8 cellular contexts compared by ENCODE assay signal in genomic region chr17:28902819-28903545, GRCh38. TPM values are rescaled to one million over a fixed set of nuclear protein-coding genes. Genes with fewer than 3 reads are reported as not detected.
DNase-seq lines count a peak whose midpoint lies in the region; ATAC-seq and TF ChIP-seq lines count a peak whose summit lies in the region.

DHRS13 (minus strand) TSS chr17:28903079; CDS start chr17:28902944, 135 bp downstream.

- TF ChIP-seq CTCF in C4-2B (conservative IDR thresholded peaks at IDR 0.05) (peak; percentile 100), liver (IDR thresholded peaks at IDR 0.05; ENCODE audit: low read depth, low read length, missing input control) (peak; percentile 82)

- peaks cover 8 to 19% (median 10%) of the 10 kb centered on the region in 4 donors for H3K36me3 ChIP-seq in liver (ENCODE audit: control insufficient read depth in 4 of 4, insufficient read depth in 3 of 4, low read depth in 1 of 4, low read length in 3 of 4)

- no peaks in the 10 kb centered on the region for H3K27me3 ChIP-seq in liver (ENCODE audit: control insufficient read depth in 4 of 4, insufficient read depth in 4 of 4, low read length in 3 of 4)

- no peaks in the 10 kb centered on the region for H3K9me3 ChIP-seq in liver (ENCODE audit: control insufficient read depth in 4 of 4, low read length in 3 of 4)

- H3K27ac ChIP-seq in C4-2B (peak within 1 kb of the TSS; percentile 95), liver (ENCODE audit: low read depth in 1 of 2, low read length in 2 of 2) (peak within 1 kb of the TSS; percentile 83 to 84)

- H3K4me3 ChIP-seq in liver (ENCODE audit: low read depth in 1 of 3, low read length in 3 of 3) = peak within 1 kb of the TSS; percentile 56 to 79 (median 76)

- TF ChIP-seq RAD21 in liver (IDR thresholded peaks at IDR 0.05) = peak; percentile 34 to 71

- peak; percentile 81 for ATAC-seq in GM19395 (IDR thresholded peaks at IDR 0.05; ENCODE audit: unreplicated experiment)
- ATAC-seq in HG03558 (IDR thresholded peaks at IDR 0.05; ENCODE audit: extremely low read depth, unreplicated experiment) = peak; percentile 51

- H3K9ac ChIP-seq in liver (ENCODE audit: low read depth in 1 of 2, low read length in 2 of 2) = peak within 1 kb of the TSS in 1 of 2 donors; percentile 28

- H3K4me1 ChIP-seq in liver (ENCODE audit: control insufficient read depth in 4 of 4, insufficient read depth in 4 of 4, low read length in 3 of 4) = peaks cover 8 to 20% (median 15%) of the 10 kb centered on the region in 4 donors

- DNase-seq in NCI-H748 (lab: John Stamatoyannopoulos, UW; ENCODE audit: unreplicated experiment) (peak; percentile 98), dermis blood vessel endothelial cell (peak; percentile 97)
- DNase-seq in activated CD4-positive, alpha-beta T cell treated with anti-CD3 and anti-CD28 coated beads, Interleukin-2, amount 50 U/mL, for 48 hours = peak; percentile 92
- peak; percentile 92 to 95 for DNase-seq in stimulated activated CD4-positive, alpha-beta T cell treated with anti-CD3 and anti-CD28 coated beads, Interleukin-4, amount 100 ng/mL, for 4 hours

- under 1% methylated on average over 55 of the region's 55 CpGs for WGBS in liver

TF ChIP-seq in liver, 16 proteins besides CTCF, POLR2A, EP300 and RAD21:
- TF ChIP-seq JUND (IDR thresholded peaks at IDR 0.05) = peak in 1 of 2 donors; percentile 86
- peak; percentile 75 for TF ChIP-seq ZBTB33 (IDR thresholded peaks at IDR 0.05)
- no peak for TF ChIP-seq YY1 (IDR thresholded peaks at IDR 0.05)
- peak in 1 of 2 donors; percentile 57 for TF ChIP-seq EGR1 (IDR thresholded peaks at IDR 0.05; ENCODE audit: low read depth in 2 of 2)
- peak in 1 of 2 donors; percentile 58 for TF ChIP-seq RXRA (IDR thresholded peaks at IDR 0.05)
- no peak for TF ChIP-seq FOXA2 (IDR thresholded peaks at IDR 0.05)
- TF ChIP-seq SP1 (IDR thresholded peaks at IDR 0.05) = no peak
- TF ChIP-seq ATF3 (IDR thresholded peaks at IDR 0.05) = no peak
- no peak for TF ChIP-seq TAF1 (conservative IDR thresholded peaks at IDR 0.05)
- TF ChIP-seq HNF4G (IDR thresholded peaks at IDR 0.05) = no peak
- peak in 1 of 2 donors; percentile 24 for TF ChIP-seq HNF4A (conservative IDR thresholded peaks at IDR 0.05)
- TF ChIP-seq FOXA1 (IDR thresholded peaks at IDR 0.05) = no peak
- no peak for TF ChIP-seq NR2F2 (IDR thresholded peaks at IDR 0.05)
- TF ChIP-seq MAX (IDR thresholded peaks at IDR 0.05) = no peak
- TF ChIP-seq GABPA (IDR thresholded peaks at IDR 0.05 in 1 of 2, conservative IDR thresholded peaks at IDR 0.05 in 1 of 2) = no peak
- peak; percentile 14 for TF ChIP-seq REST (IDR thresholded peaks at IDR 0.05)

RNA-seq across cellular contexts. Expression of gene DHRS13, which starts in this region (rescaled TPM):
- total RNA-seq in dermis blood vessel endothelial cell = 18.7 and 20.5 TPM in 2 replicates
- 10 to 100 TPM in 1 of 2 donors, 1 to 10 TPM in 1; 9.7 to 91.6 TPM for total RNA-seq in liver
- polyA plus RNA-seq in liver = 10 to 100 TPM in 1 of 2 donors, 1 to 10 TPM in 1; 5.0 to 12.3 TPM

Comparison
In these comparisons a context has a peak if more than half of its experiments do, and no peak if none do; other contexts are left out.
1. Peak in every context shown above with its lines: DNase-seq, ATAC-seq, H3K4me3 ChIP-seq and H3K27ac ChIP-seq.